8 cellular contexts compared by ENCODE assay signal in genomic region chrX:50081282-50081955, GRCh38.
A peak's percentile ranks its signal among the peaks of the same experiment; 100 is the strongest.
DNase-seq lines count a peak whose midpoint lies in the region; ATAC-seq and TF ChIP-seq lines count a peak whose summit lies in the region.

No MANE protein-coding gene starts in this region.

- H3K79me2 ChIP-seq in parathyroid adenoma = no peaks in the 10 kb centered on the region

- no peak overlapping the region for H3K9ac ChIP-seq in parathyroid adenoma

- H3K27ac ChIP-seq in heart left ventricle = no peak overlapping the region
- no peak overlapping the region for H3K27ac ChIP-seq in parathyroid adenoma

- no peak overlapping the region for H2AFZ ChIP-seq in parathyroid adenoma

- TF ChIP-seq CTCF in heart left ventricle (IDR thresholded peaks at IDR 0.05) = peak; percentile 11 to 49 (median 34)
- TF ChIP-seq CTCF in epithelial cell of esophagus (IDR thresholded peaks at IDR 0.05; ENCODE audit: insufficient read depth, low read depth, low read length, missing control alignments) = peak; percentile 54
- peak; percentile 18 for TF ChIP-seq CTCF in parathyroid adenoma (IDR thresholded peaks at IDR 0.05)

- WGBS in heart left ventricle, 4 donors = 33 to 50% (median 40%) methylated on average over 3 of the region's 3 CpGs

- TF ChIP-seq POLR2A in heart left ventricle (IDR thresholded peaks at IDR 0.05) = no peak

- no peaks in the 10 kb centered on the region for H3K27me3 ChIP-seq in heart left ventricle
- no peaks in the 10 kb centered on the region for H3K27me3 ChIP-seq in parathyroid adenoma (ENCODE audit: control insufficient read depth, insufficient read depth, low read length)

- H3K9me3 ChIP-seq in heart left ventricle = no peaks in the 10 kb centered on the region
- H3K9me3 ChIP-seq in parathyroid adenoma (ENCODE audit: control insufficient read depth, low read length) = no peaks in the 10 kb centered on the region

- H3K4me3 ChIP-seq in heart left ventricle (no peak overlapping the region), epithelial cell of esophagus (ENCODE audit: low read length) (no peak overlapping the region), parathyroid adenoma (ENCODE audit: low read depth, low read length) (no peak overlapping the region)

- H3K4me1 ChIP-seq in heart left ventricle (no peaks in the 10 kb centered on the region), parathyroid adenoma (no peaks in the 10 kb centered on the region)

- ATAC-seq in heart left ventricle (peak in 2 of 4 donors; percentile 53 to 55), HG03039 (IDR thresholded peaks at IDR 0.05; ENCODE audit: unreplicated experiment) (no peak)

- H3K36me3 ChIP-seq in heart left ventricle (no peaks in the 10 kb centered on the region), parathyroid adenoma (ENCODE audit: control insufficient read depth, insufficient read depth, low read length) (no peaks in the 10 kb centered on the region)

- H3K4me2 ChIP-seq in parathyroid adenoma (ENCODE audit: low read length) = no peak overlapping the region

- DNase-seq in heart left ventricle = peak in 3 of 5 donors; percentile 19 to 37 (median 30)
- DNase-seq in cardiac septum (ENCODE audit: low spot score) = no peak
- peak; percentile 54 for DNase-seq in NCI-H2227 treated with DMSO at 0.1 percent for 48 hours (lab: John Stamatoyannopoulos, UW)
- peak; percentile 33 for DNase-seq in epithelial cell of esophagus (ENCODE audit: low read depth)
- no peak for DNase-seq in cerebellar nuclear complex (lab: John Stamatoyannopoulos, UW)
- DNase-seq in activated naive CD4-positive, alpha-beta T cell treated with Interleukin-2 at 50 U/mL for 16 hours = no peak

- intact Hi-C loops in heart left ventricle (cut with DNase I) = loop anchor here in 8 of 10 donors (1.0 to 5.0 kb wide), 3 partner anchors 164 to 166 kb away; no protein-coding TSS in a partner anchor
- intact Hi-C loops in cardiac septum (cut with DNase I) = loop anchor here (5.0 kb wide), 1 partner anchor 159 kb away; the partner anchor contains the start of gene CLCN5

Comparison
In these comparisons a context has a peak if more than half of its experiments do, and no peak if none do; other contexts are left out.
1. DNase-seq: peak in heart left ventricle (3 of 5), NCI-H2227 treated with DMSO at 0.1 percent for 48 hours (single experiment) and epithelial cell of esophagus (single experiment); none in cardiac septum (single experiment), cerebellar nuclear complex (0 of 2) and activated naive CD4-positive, alpha-beta T cell treated with Interleukin-2 at 50 U/mL for 16 hours (single experiment).
2. Peak in every context shown above with its lines, with median percentiles within 50 percentile points of each other: CTCF ChIP-seq.